20 cellular contexts compared by ENCODE assay signal in genomic region chr6:15375638-15376290, GRCh38.
"Had no signal": no experiment of that assay in that cellular context is flagged by ENCODE, and none has a peak within 500 bp of the region (broad histone marks: within the 10 kb centered on the region; RNA-seq: fewer than 3 reads in every experiment).

No MANE protein-coding gene starts in this region.

- DNase-seq: activated CD4-positive, alpha-beta T cell treated with anti-CD3 and anti-CD28 coated beads, Interleukin-2, amount 10 ng/mL, durations not matched to agents 24 days and 14 days; activated CD4-positive, CD25-positive, alpha-beta regulatory T cell; activated CD8-positive, alpha-beta memory T cell treated with anti-CD3 and anti-CD28 coated beads, Interleukin-2, amount 50 U/mL, for 48 hours; activated CD8-positive, alpha-beta T cell treated with anti-CD3 and anti-CD28 coated beads, Interleukin-2, amount 10 ng/mL, durations not matched to agents 7 days and 5 days; activated naive CD8-positive, alpha-beta T cell treated with anti-CD3 and anti-CD28 coated beads, Interleukin-2, amount 10 ng/mL, durations not matched to agents 7 days and 5 days; colonic mucosa; hippocampal formation; kidney; left ventricle myocardium inferior; mesendoderm; nucleus accumbens; stimulated activated CD4-positive, alpha-beta T cell treated with anti-CD3 and anti-CD28 coated beads, Interleukin-4, amount 100 ng/mL, for 4 hours; stimulated activated CD8-positive, alpha-beta memory T cell treated with anti-CD3 and anti-CD28 coated beads, Interleukin-4, amount 100 ng/mL, for 48 hours; stimulated activated naive CD4-positive, alpha-beta T cell treated with Interleukin-2 at 50 U/mL for 16 hours; upper lobe of right lung had no signal

- H3K9me3 Mint-ChIP-seq: activated naive CD8-positive, alpha-beta T cell treated with anti-CD3 and anti-CD28 coated beads, Interleukin-2, amount 10 ng/mL, durations not matched to agents 7 days and 5 days; activated T-helper 1 cell treated with anti-CD3 and anti-CD28 coated beads, Interleukin-12 subunit alpha, Interleukin-12 subunit beta, Interleukin-2, Interleukin-4 antibody, amounts not matched to agents 30 ng/mL and 10 ng/mL and 1 ng/mL, durations not matched to agents 14 hours and 24 hours and 36 hours; nephron had no signal

- H3K27me3 Mint-ChIP-seq: activated CD4-positive, alpha-beta T cell treated with anti-CD3 and anti-CD28 coated beads, Interleukin-2, amount 10 ng/mL, durations not matched to agents 24 days and 14 days; activated naive CD8-positive, alpha-beta T cell treated with anti-CD3 and anti-CD28 coated beads, Interleukin-2, amount 10 ng/mL, durations not matched to agents 7 days and 5 days had no signal

- H3K36me3 ChIP-seq: ascending aorta, colonic mucosa, left ventricle myocardium inferior, right atrium auricular region, upper lobe of right lung had no signal

- H3K27ac Mint-ChIP-seq: activated CD4-positive, alpha-beta T cell treated with anti-CD3 and anti-CD28 coated beads, Interleukin-2, amount 10 ng/mL, durations not matched to agents 24 days and 14 days; activated CD8-positive, alpha-beta T cell treated with anti-CD3 and anti-CD28 coated beads, Interleukin-2, amount 10 ng/mL, durations not matched to agents 7 days and 5 days; activated naive CD8-positive, alpha-beta T cell treated with anti-CD3 and anti-CD28 coated beads, Interleukin-2, amount 10 ng/mL, durations not matched to agents 7 days and 5 days; activated T-helper 1 cell treated with anti-CD3 and anti-CD28 coated beads, Interleukin-12 subunit alpha, Interleukin-12 subunit beta, Interleukin-2, Interleukin-4 antibody, amounts not matched to agents 30 ng/mL and 10 ng/mL and 1 ng/mL, durations not matched to agents 14 hours and 24 hours and 36 hours; nephron had no signal

- H3K9me3 ChIP-seq: ascending aorta, colonic mucosa, left ventricle myocardium inferior, right atrium auricular region, upper lobe of right lung had no signal

- H3K4me1 ChIP-seq: ascending aorta, colonic mucosa had no signal

- H3K27me3 ChIP-seq: ascending aorta, colonic mucosa, right atrium auricular region, upper lobe of right lung had no signal

- H3K27ac ChIP-seq: ascending aorta, colonic mucosa, left ventricle myocardium inferior, right atrium auricular region, upper lobe of right lung had no signal

- H3K4me3 Mint-ChIP-seq: activated CD4-positive, alpha-beta T cell treated with anti-CD3 and anti-CD28 coated beads, Interleukin-2, amount 10 ng/mL, durations not matched to agents 24 days and 14 days; activated CD8-positive, alpha-beta T cell treated with anti-CD3 and anti-CD28 coated beads, Interleukin-2, amount 10 ng/mL, durations not matched to agents 7 days and 5 days; activated naive CD8-positive, alpha-beta T cell treated with anti-CD3 and anti-CD28 coated beads, Interleukin-2, amount 10 ng/mL, durations not matched to agents 7 days and 5 days; activated T-helper 1 cell treated with anti-CD3 and anti-CD28 coated beads, Interleukin-12 subunit alpha, Interleukin-12 subunit beta, Interleukin-2, Interleukin-4 antibody, amounts not matched to agents 30 ng/mL and 10 ng/mL and 1 ng/mL, durations not matched to agents 14 hours and 24 hours and 36 hours; nephron had no signal

- H3K4me3 ChIP-seq: ascending aorta, colonic mucosa, left ventricle myocardium inferior, right atrium auricular region, smooth muscle cell, upper lobe of right lung had no signal

- ATAC-seq: activated CD8-positive, alpha-beta T cell treated with anti-CD3 and anti-CD28 coated beads, Interleukin-2, amount 10 ng/mL, durations not matched to agents 7 days and 5 days; upper lobe of right lung had no signal
